ENCODE assay signal across 8 cellular contexts in genomic region chr4:6720202-6720699, GRCh38. TPM values are rescaled to one million over a fixed set of nuclear protein-coding genes. Genes with fewer than 3 reads are reported as not detected.
DNase-seq lines count a peak whose midpoint lies in the region; ATAC-seq, FAIRE-seq and TF ChIP-seq lines count a peak whose summit lies in the region.

No MANE protein-coding gene starts in this region.

- no peaks in the 10 kb centered on the region for H3K9me3 Mint-ChIP-seq in activated T-helper 2 cell treated with anti-CD3 and anti-CD28 coated beads, Interferon-gamma antibody, Interleukin-2, Interleukin-4, amounts not matched to agents 10 μg/mL and 5 μg/mL and 100 μg/mL, durations not matched to agents 14 hours and 24 hours and 36 hours
- no peaks in the 10 kb centered on the region for H3K9me3 Mint-ChIP-seq in neural progenitor cell

- no peak for ATAC-seq in HG03457 (IDR thresholded peaks at IDR 0.05; ENCODE audit: unreplicated experiment)

- in situ Hi-C loops in KBM-7 (cut with MboI; ENCODE audit: low pct_unique_long_range_greater_than_20kb, low sequenced_read_pairs) = no loop called here

- H3K9me3 ChIP-seq in neural progenitor cell (ENCODE audit: low read depth) = no peaks in the 10 kb centered on the region

- no peak overlapping the region for H3K4me3 ChIP-seq in neural progenitor cell

- H3K4me1 Mint-ChIP-seq in activated T-helper 2 cell treated with anti-CD3 and anti-CD28 coated beads, Interferon-gamma antibody, Interleukin-2, Interleukin-4, amounts not matched to agents 10 μg/mL and 5 μg/mL and 100 μg/mL, durations not matched to agents 14 hours and 24 hours and 36 hours (ENCODE audit: low read depth) = peaks cover 24% of the 10 kb centered on the region
- peaks cover 34% of the 10 kb centered on the region for H3K4me1 Mint-ChIP-seq in neural progenitor cell

- FAIRE-seq in D721Med (lab: Jason Lieb, UNC) = no peak

- H3K36me3 ChIP-seq in neural progenitor cell = no peaks in the 10 kb centered on the region

- intact Hi-C loops in activated T-helper 2 cell treated with anti-CD3 and anti-CD28 coated beads, Interferon-gamma antibody, Interleukin-2, Interleukin-4, amounts not matched to agents 10 μg/mL and 5 μg/mL and 100 μg/mL, durations not matched to agents 14 hours and 24 hours and 36 hours (cut with micrococcal nuclease) = loop anchor here (1.0 kb wide), 1 partner anchor 154 kb away; no protein-coding TSS in a partner anchor

- peaks cover 13% of the 10 kb centered on the region for H3K36me3 Mint-ChIP-seq in activated T-helper 2 cell treated with anti-CD3 and anti-CD28 coated beads, Interferon-gamma antibody, Interleukin-2, Interleukin-4, amounts not matched to agents 10 μg/mL and 5 μg/mL and 100 μg/mL, durations not matched to agents 14 hours and 24 hours and 36 hours (ENCODE audit: low read depth)
- H3K36me3 Mint-ChIP-seq in neural progenitor cell = peaks cover 5% of the 10 kb centered on the region

- no peaks in the 10 kb centered on the region for H3K27me3 ChIP-seq in neural progenitor cell

- H3K4me3 Mint-ChIP-seq in activated T-helper 2 cell treated with anti-CD3 and anti-CD28 coated beads, Interferon-gamma antibody, Interleukin-2, Interleukin-4, amounts not matched to agents 10 μg/mL and 5 μg/mL and 100 μg/mL, durations not matched to agents 14 hours and 24 hours and 36 hours (ENCODE audit: low read depth) = no peak overlapping the region
- H3K4me3 Mint-ChIP-seq in neural progenitor cell = peak overlapping the region; percentile 50

- no peak overlapping the region for H2AFZ ChIP-seq in neural progenitor cell (replicated peaks)

- no peaks in the 10 kb centered on the region for H3K27me3 Mint-ChIP-seq in activated T-helper 2 cell treated with anti-CD3 and anti-CD28 coated beads, Interferon-gamma antibody, Interleukin-2, Interleukin-4, amounts not matched to agents 10 μg/mL and 5 μg/mL and 100 μg/mL, durations not matched to agents 14 hours and 24 hours and 36 hours (ENCODE audit: low read depth)
- H3K27me3 Mint-ChIP-seq in neural progenitor cell (ENCODE audit: insufficient read depth, low read depth) = peaks cover 7% of the 10 kb centered on the region

- peak; percentile 98 for DNase-seq in D721Med (ENCODE audit: insufficient read length, low spot score)
- DNase-seq in KBM-7 = peak; percentile 80
- DNase-seq in RPMI8226 = peak; percentile 62
- peak; percentile 67 for DNase-seq in activated T-helper 2 cell treated with anti-CD3 and anti-CD28 coated beads, Interferon-gamma antibody, Interleukin-2, Interleukin-4, amounts not matched to agents 10 μg/mL and 5 μg/mL and 100 μg/mL, durations not matched to agents 14 hours and 24 hours and 36 hours (ENCODE audit: low spot score)
- peak; percentile 73 for DNase-seq in fibroblast of peridontal ligament (ENCODE audit: extremely low read depth)
- DNase-seq in neural progenitor cell (ENCODE audit: low spot score) = peak; percentile 93
- peak; percentile 41 for DNase-seq in stromal cell of bone marrow (ENCODE audit: low read depth)

- no peak overlapping the region for H3K4me2 ChIP-seq in neural progenitor cell

- H4K20me1 ChIP-seq in neural progenitor cell (ENCODE audit: low read depth) = peaks cover 24% of the 10 kb centered on the region

- no peak overlapping the region for H3K9ac ChIP-seq in neural progenitor cell

- H3K27ac ChIP-seq in neural progenitor cell = no peak overlapping the region

- peaks cover 18% of the 10 kb centered on the region for H3F3A ChIP-seq in neural progenitor cell (ENCODE audit: low read depth)

- H3K4me1 ChIP-seq in neural progenitor cell = peaks cover 11% of the 10 kb centered on the region

- peak; percentile 82 for TF ChIP-seq CTCF in D721Med (IDR thresholded peaks at IDR 0.05; ENCODE audit: insufficient read depth, missing control alignments)
- peak; percentile 96 for TF ChIP-seq CTCF in neural progenitor cell (IDR thresholded peaks at IDR 0.05)

- H3K27ac Mint-ChIP-seq in activated T-helper 2 cell treated with anti-CD3 and anti-CD28 coated beads, Interferon-gamma antibody, Interleukin-2, Interleukin-4, amounts not matched to agents 10 μg/mL and 5 μg/mL and 100 μg/mL, durations not matched to agents 14 hours and 24 hours and 36 hours = no peak overlapping the region
- no peak overlapping the region for H3K27ac Mint-ChIP-seq in neural progenitor cell

- H3K79me2 ChIP-seq in neural progenitor cell (ENCODE audit: low read depth) = peaks cover 25% of the 10 kb centered on the region

RNA-seq across cellular contexts. Expression of gene BLOC1S4, which starts 4.3 kb away (rescaled TPM):
- 18.2 and 20.8 TPM in 2 replicates for total RNA-seq in activated T-helper 2 cell treated with anti-CD3 and anti-CD28 coated beads, Interferon-gamma antibody, Interleukin-2, Interleukin-4, amounts not matched to agents 10 μg/mL and 5 μg/mL and 100 μg/mL, durations not matched to agents 14 hours and 24 hours and 36 hours
- 10.5 and 24.6 TPM in 2 replicates for total RNA-seq in neural progenitor cell (ENCODE audit: low replicate concordance)

RNA-seq across cellular contexts. Expression of gene MRFAP1L1, which starts 10.6 kb away (rescaled TPM):
- 46.6 and 49.6 TPM in 2 replicates for total RNA-seq in activated T-helper 2 cell treated with anti-CD3 and anti-CD28 coated beads, Interferon-gamma antibody, Interleukin-2, Interleukin-4, amounts not matched to agents 10 μg/mL and 5 μg/mL and 100 μg/mL, durations not matched to agents 14 hours and 24 hours and 36 hours
- total RNA-seq in neural progenitor cell (ENCODE audit: low replicate concordance) = 90.6 and 141 TPM in 2 replicates

RNA-seq across cellular contexts. Expression of gene S100P, which starts 26.6 kb away (rescaled TPM):
- 3.4 and 5.8 TPM in 2 replicates for total RNA-seq in activated T-helper 2 cell treated with anti-CD3 and anti-CD28 coated beads, Interferon-gamma antibody, Interleukin-2, Interleukin-4, amounts not matched to agents 10 μg/mL and 5 μg/mL and 100 μg/mL, durations not matched to agents 14 hours and 24 hours and 36 hours
- not detected in 2 replicates for total RNA-seq in neural progenitor cell (ENCODE audit: low replicate concordance)

Comparison
In these comparisons a context has a peak if more than half of its experiments do, and no peak if none do; other contexts are left out.
1. DNase-seq: peak in every context shown above with its lines; median percentile 98 in D721Med; 93 in neural progenitor cell; 80 in KBM-7; 73 in fibroblast of peridontal ligament; 67 in activated T-helper 2 cell treated with anti-CD3 and anti-CD28 coated beads, Interferon-gamma antibody, Interleukin-2, Interleukin-4, amounts not matched to agents 10 μg/mL and 5 μg/mL and 100 μg/mL, durations not matched to agents 14 hours and 24 hours and 36 hours; 62 in RPMI8226; 41 in stromal cell of bone marrow.